ENCODE assay signal across 21 cellular contexts in the genomic region with DNA sequence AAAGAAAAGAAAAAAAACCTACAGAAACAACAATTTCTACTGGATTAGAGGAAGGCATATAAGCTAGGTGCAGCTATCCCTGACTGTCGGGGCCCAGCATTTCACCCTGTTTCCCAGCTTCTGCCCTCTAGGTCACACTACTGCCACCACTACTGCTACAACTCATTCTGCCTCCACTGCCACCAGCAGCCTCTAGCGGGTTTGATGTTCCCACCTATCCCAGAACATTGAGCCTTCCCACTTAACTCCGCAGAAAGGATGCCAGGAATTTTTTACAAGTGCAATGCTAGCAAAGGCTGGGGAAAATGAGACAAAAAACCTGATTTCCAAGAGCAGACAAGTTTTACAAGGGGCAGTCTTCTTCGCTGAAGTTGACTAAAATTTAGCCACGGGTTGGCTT. TPM values are rescaled to one million over a fixed set of nuclear protein-coding genes. Genes with fewer than 3 reads are reported as not detected.
DNase-seq lines count a peak whose midpoint lies in the region; ATAC-seq and TF ChIP-seq lines count a peak whose summit lies in the region.
"Had no signal": no experiment of that assay in that cellular context is flagged by ENCODE, and none has a peak within 500 bp of the region (broad histone marks: within the 10 kb centered on the region; RNA-seq: fewer than 3 reads in every experiment).

No MANE protein-coding gene starts in this region.

- H2AFZ ChIP-seq in mammary epithelial cell (ENCODE audit: low read depth, low read length) (peak overlapping the region; percentile 30), mesenchymal stem cell (ENCODE audit: low read depth, low read length) (no peak overlapping the region)
- H2AFZ ChIP-seq: GM23338 had no signal

- 92% methylated on average over 3 of the region's 5 CpGs for WGBS in mammary epithelial cell (ENCODE audit: low coverage, missing lambda C conversion rate)
- WGBS in mesenchymal stem cell = 94% methylated on average over 5 of the region's 5 CpGs
- 80 to 92% methylated on average over 5 of the region's 5 CpGs for WGBS in tibial nerve, 2 donors

- no peaks in the 10 kb centered on the region for H4K20me1 ChIP-seq in mammary epithelial cell (ENCODE audit: insufficient read depth, low read length)

- no peak overlapping the region for H3K4ac ChIP-seq in mesenchymal stem cell (ENCODE audit: low read depth in 1 of 2, low read length in 2 of 2)

- H3K36me3 Mint-ChIP-seq in natural killer cell = no peaks in the 10 kb centered on the region
- no peaks in the 10 kb centered on the region for H3K36me3 Mint-ChIP-seq in natural killer cell treated with Interleukin-12 subunit alpha and Interleukin-12 subunit beta and Interleukin-15 and Interleukin-18, amount 100 ng/mL, for 72 hours

- H3K18ac ChIP-seq in mesenchymal stem cell (ENCODE audit: low read depth in 1 of 2, low read length in 2 of 2) = no peak overlapping the region

- no peak overlapping the region for H2BK5ac ChIP-seq in mesenchymal stem cell (ENCODE audit: low read depth, low read length, poor library complexity, severe bottlenecking)

- no peak overlapping the region for H4K91ac ChIP-seq in mesenchymal stem cell (ENCODE audit: low read length)

- H3K4me3 ChIP-seq in mammary epithelial cell (replicated peaks in 1 of 3; ENCODE audit: insufficient read depth in 1 of 3, low read depth in 2 of 3, low read length in 3 of 3) (no peak overlapping the region), mesenchymal stem cell (ENCODE audit: insufficient read depth in 1 of 2, low read depth in 1 of 2, low read length in 2 of 2) (no peak overlapping the region), tibial nerve (no peak overlapping the region)
- H3K4me3 ChIP-seq: A549, GM23338 had no signal

- no peak overlapping the region for H3K14ac ChIP-seq in mesenchymal stem cell (ENCODE audit: low read length in 2 of 2)

- no peak overlapping the region for H2BK120ac ChIP-seq in mesenchymal stem cell (ENCODE audit: low read depth, low read length)

- H3K4me2 ChIP-seq in mammary epithelial cell (ENCODE audit: insufficient read depth, low read depth, low read length) (no peak overlapping the region), mesenchymal stem cell (ENCODE audit: low read length, poor library complexity, severe bottlenecking) (no peak overlapping the region)
- H3K4me2 ChIP-seq: A549, GM23338 had no signal

- no peak overlapping the region for H3K27ac ChIP-seq in mammary epithelial cell (ENCODE audit: insufficient read depth, low read depth, low read length)
- no peak overlapping the region for H3K27ac ChIP-seq in mesenchymal stem cell (ENCODE audit: low read length, poor library complexity, severe bottlenecking)
- H3K27ac ChIP-seq in tibial nerve = peak overlapping the region in 3 of 4 donors; percentile 20 to 75 (median 71)

- peak overlapping the region; percentile 45 for H3K4me3 Mint-ChIP-seq in natural killer cell
- no peak overlapping the region for H3K4me3 Mint-ChIP-seq in natural killer cell treated with Interleukin-12 subunit alpha and Interleukin-12 subunit beta and Interleukin-15 and Interleukin-18, amount 100 ng/mL, for 72 hours
- H3K4me3 Mint-ChIP-seq: CD14-positive monocyte; CD4-positive, alpha-beta T cell; CD8-positive, alpha-beta memory T cell; GM23338; H9 had no signal

- dilution Hi-C loops in mammary epithelial cell (cut with HindIII; ENCODE audit: low sequenced_read_pairs) = no loop called here

- ATAC-seq in natural killer cell = no peak
- ATAC-seq in natural killer cell treated with Interleukin-12 subunit alpha and Interleukin-12 subunit beta and Interleukin-15 and Interleukin-18, amount 100 ng/mL, for 72 hours = no peak
- ATAC-seq: A549, GM23338, HCT116 had no signal

- no peaks in the 10 kb centered on the region for H3K27me3 Mint-ChIP-seq in natural killer cell (ENCODE audit: low read depth in 2 of 2)
- H3K27me3 Mint-ChIP-seq in natural killer cell treated with Interleukin-12 subunit alpha and Interleukin-12 subunit beta and Interleukin-15 and Interleukin-18, amount 100 ng/mL, for 72 hours = no peaks in the 10 kb centered on the region
- H3K27me3 Mint-ChIP-seq: CD4-positive, alpha-beta T cell; CD8-positive, alpha-beta memory T cell had no signal

- peak overlapping the region in 1 of 2 experiments; percentile 16 for H3K23ac ChIP-seq in mesenchymal stem cell (ENCODE audit: low read length in 2 of 2)

- intact Hi-C loops in natural killer cell (cut with micrococcal nuclease) (no loop called here), mammary epithelial cell (cut with micrococcal nuclease) (no loop called here)

- no TSS peak for BruUV-seq in mammary epithelial cell (replicated peaks; lab: Mats Ljungman, UMichigan)

- H2BK12ac ChIP-seq in mesenchymal stem cell (ENCODE audit: low read length in 2 of 2) = no peak overlapping the region

- peak overlapping the region in 1 of 2 donors; percentile 2 for H3K27ac Mint-ChIP-seq in natural killer cell
- H3K27ac Mint-ChIP-seq in natural killer cell treated with Interleukin-12 subunit alpha and Interleukin-12 subunit beta and Interleukin-15 and Interleukin-18, amount 100 ng/mL, for 72 hours = no peak overlapping the region
- H3K27ac Mint-ChIP-seq: CD4-positive, alpha-beta T cell; GM23338; H9 had no signal

- no peaks in the 10 kb centered on the region for H3K27me3 ChIP-seq in mammary epithelial cell (ENCODE audit: insufficient read depth, low read length)
- no peaks in the 10 kb centered on the region for H3K27me3 ChIP-seq in mesenchymal stem cell (ENCODE audit: control insufficient read depth in 1 of 2, insufficient read depth in 1 of 2, low read length in 2 of 2)
- no peaks in the 10 kb centered on the region for H3K27me3 ChIP-seq in tibial nerve
- H3K27me3 ChIP-seq: BE2C had no signal

- peaks cover 21% of the 10 kb centered on the region for H3K79me2 ChIP-seq in mammary epithelial cell (ENCODE audit: insufficient read depth, low read length)

- H3K9me3 ChIP-seq in mammary epithelial cell (replicated peaks; ENCODE audit: insufficient read depth, low read length) = no peaks in the 10 kb centered on the region
- H3K9me3 ChIP-seq in mesenchymal stem cell (ENCODE audit: control insufficient read depth, low read length) = no peaks in the 10 kb centered on the region
- H3K9me3 ChIP-seq in tibial nerve = no peaks in the 10 kb centered on the region
- H3K9me3 ChIP-seq: A549, BE2C had no signal

- TF ChIP-seq CTCF in natural killer cell (IDR thresholded peaks at IDR 0.05) = no peak
- no peak for TF ChIP-seq CTCF in mammary epithelial cell (conservative IDR thresholded peaks at IDR 0.05 in 1 of 2, IDR thresholded peaks at IDR 0.05 in 1 of 2; ENCODE audit: extremely low read depth in 1 of 2, insufficient read depth in 1 of 2, low read depth in 1 of 2, low read length in 2 of 2)
- no peak for TF ChIP-seq CTCF in tibial nerve (IDR thresholded peaks at IDR 0.05)

- TF ChIP-seq EP300 in tibial nerve (IDR thresholded peaks at IDR 0.05) = no peak

- H3K4me1 ChIP-seq in mammary epithelial cell (ENCODE audit: insufficient read depth, low read length) (no peaks in the 10 kb centered on the region), mesenchymal stem cell (ENCODE audit: control insufficient read depth, insufficient read depth, low read depth, low read length) (peaks cover 12% of the 10 kb centered on the region), tibial nerve (peaks cover 0 to 39% (median 3%) of the 10 kb centered on the region in 4 donors)
- H3K4me1 ChIP-seq: BE2C had no signal

- H3K9ac ChIP-seq in mammary epithelial cell (ENCODE audit: insufficient read depth, low read length) = no peak overlapping the region
- no peak overlapping the region for H3K9ac ChIP-seq in mesenchymal stem cell (ENCODE audit: low read length)

- H2BK15ac ChIP-seq in mesenchymal stem cell (ENCODE audit: low read depth, poor library complexity, severe bottlenecking) = peak overlapping the region; percentile 31

- H3K79me1 ChIP-seq in mesenchymal stem cell (replicated peaks; ENCODE audit: low read length, poor library complexity, severe bottlenecking) = peaks cover 25% of the 10 kb centered on the region

- H4K8ac ChIP-seq in mesenchymal stem cell (ENCODE audit: low read length) = no peak overlapping the region

- CTCF ChIA-PET in mammary epithelial cell (lab: Charles Lee; ENCODE audit: low non-redundant PET) = interaction anchor here (0.6 kb wide), 1 partner anchor 30 kb away, joined by 3 read pairs; no protein-coding TSS in a partner anchor

- in situ Hi-C loops in mammary epithelial cell (cut with MboI; ENCODE audit: low sequenced_read_pairs in 2 of 2) = no loop called here

- TF ChIP-seq POLR2A in tibial nerve (IDR thresholded peaks at IDR 0.05) = no peak

- H3K9me3 Mint-ChIP-seq in natural killer cell = no peaks in the 10 kb centered on the region
- no peaks in the 10 kb centered on the region for H3K9me3 Mint-ChIP-seq in natural killer cell treated with Interleukin-12 subunit alpha and Interleukin-12 subunit beta and Interleukin-15 and Interleukin-18, amount 100 ng/mL, for 72 hours
- H3K9me3 Mint-ChIP-seq: CD4-positive, alpha-beta T cell; GM23338; H9 had no signal

- H3K36me3 ChIP-seq in mammary epithelial cell (ENCODE audit: insufficient read depth, low read length) = no peaks in the 10 kb centered on the region
- H3K36me3 ChIP-seq in mesenchymal stem cell (ENCODE audit: control insufficient read depth in 1 of 2, insufficient read depth in 2 of 2, low read depth in 1 of 2, low read length in 2 of 2) = peaks cover 0 to 15% of the 10 kb centered on the region in 2 experiments
- H3K36me3 ChIP-seq in tibial nerve = peaks cover 0 to 40% (median 0%) of the 10 kb centered on the region in 3 donors

- peaks cover 46 to 62% of the 10 kb centered on the region in 2 donors for H3K4me1 Mint-ChIP-seq in natural killer cell
- H3K4me1 Mint-ChIP-seq in natural killer cell treated with Interleukin-12 subunit alpha and Interleukin-12 subunit beta and Interleukin-15 and Interleukin-18, amount 100 ng/mL, for 72 hours (ENCODE audit: low read depth in 2 of 2) = peaks cover 20 to 37% of the 10 kb centered on the region in 2 donors

- DNase-seq in natural killer cell (no peak), mammary epithelial cell (no peak), mesenchymal stem cell (no peak), tibial nerve (ENCODE audit: low spot score in 2 of 2) (no peak), hypothalamus (lab: John Stamatoyannopoulos, UW) (no peak), GDM1 (lab: John Stamatoyannopoulos, UW) (no peak)
- DNase-seq in natural killer cell treated with Interleukin-12 subunit alpha and Interleukin-12 subunit beta and Interleukin-15 and Interleukin-18, amount 100 ng/mL, for 72 hours (ENCODE audit: low spot score) = no peak
- DNase-seq in activated naive CD4-positive, alpha-beta T cell treated with anti-CD3 and anti-CD28 coated beads, Interleukin-2, amount 50 U/mL, for 16 hours = no peak
- DNase-seq: 8988T; ACHN; AML-193; BE2C; CD4-positive, alpha-beta T cell; CD8-positive, alpha-beta memory T cell; DMS 273 treated with DMSO at 0.1 percent for 48 hours; DMS79 treated with DMSO at 0.1 percent for 48 hours; H9 had no signal

- no peak overlapping the region for H2AK5ac ChIP-seq in mesenchymal stem cell (ENCODE audit: low read length, severe bottlenecking)

RNA-seq across cellular contexts. Expression of a gene that starts 10.4 kb away (rescaled TPM):
- total RNA-seq in natural killer cell (10 to 100 TPM; 28.0 to 52.4 (median 38.3) TPM), mammary epithelial cell (10 to 100 TPM; 18.4 to 27.3 TPM), tibial nerve (10 to 100 TPM; 19.0 to 32.7 (median 29.6) TPM)
- 10 to 100 TPM; 11.1 to 23.6 TPM for total RNA-seq in natural killer cell treated with Interleukin-12 subunit alpha and Interleukin-12 subunit beta and Interleukin-15 and Interleukin-18, amount 100 ng/mL, for 72 hours
- 9.0 TPM for polyA plus RNA-seq in mammary epithelial cell
- 75.6 TPM for polyA minus RNA-seq in mammary epithelial cell
- 20.7 TPM for polyA plus RNA-seq in mesenchymal stem cell (2013, experiment 1 of 2)
- 20.1 TPM for polyA plus RNA-seq in mesenchymal stem cell (2013, experiment 2 of 2)

Comparison
In these comparisons a context has a peak if more than half of its experiments do, and no peak if none do; other contexts are left out.
1. H3K27ac ChIP-seq: peak in tibial nerve (3 of 4); none in mammary epithelial cell (single experiment) and mesenchymal stem cell (single experiment).